ENCODE assay signal across 21 cellular contexts in the genomic region with DNA sequence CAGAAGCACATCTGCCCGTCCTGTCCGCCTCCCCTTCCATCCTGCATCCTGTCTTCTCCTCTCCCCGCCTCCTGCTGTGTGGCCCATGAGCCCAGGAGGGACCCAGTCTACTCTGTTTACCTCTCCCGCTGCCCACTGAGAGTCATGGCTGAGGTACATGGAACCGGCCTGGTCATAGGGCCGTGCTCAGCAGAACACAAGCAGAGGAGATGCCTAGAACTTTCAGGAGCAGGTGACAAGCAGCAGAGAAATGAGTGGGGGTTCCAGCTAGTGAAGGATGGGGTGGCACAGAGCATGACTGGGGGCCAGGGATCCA.
"Had no signal": no experiment of that assay in that cellular context is flagged by ENCODE, and none has a peak within 500 bp of the region (broad histone marks: within the 10 kb centered on the region; RNA-seq: fewer than 3 reads in every experiment).

No MANE protein-coding gene starts in this region.

- H3K27ac ChIP-seq: epithelial cell of prostate, heart left ventricle, lower lobe of right lung, spleen, suprapubic skin had no signal

- H3K9me3 ChIP-seq: body of pancreas, lower lobe of right lung, prostate gland had no signal

- H3K4me1 ChIP-seq: prostate gland had no signal

- H3K9me3 Mint-ChIP-seq: activated CD4-positive, alpha-beta T cell treated with anti-CD3 and anti-CD28 coated beads, Interleukin-2, amount 10 ng/mL, durations not matched to agents 24 days and 14 days; dendritic cell treated with granulocyte-macrophage colony-stimulating factor and Interleukin-4, amounts not matched to agents 40 ng/mL and 50 ng/mL, for 4 days had no signal

- H3K27me3 ChIP-seq: body of pancreas, heart left ventricle, spleen, suprapubic skin had no signal

- H3K36me3 ChIP-seq: heart left ventricle, lower lobe of right lung, prostate gland, spleen, suprapubic skin had no signal

- H3K27ac Mint-ChIP-seq: activated B cell treated with CpG ODN at 0.5 μM for 24 hours; activated CD4-positive, alpha-beta T cell treated with anti-CD3 and anti-CD28 coated beads, Interleukin-2, amount 10 ng/mL, durations not matched to agents 24 days and 14 days; activated naive CD8-positive, alpha-beta T cell; dendritic cell treated with granulocyte-macrophage colony-stimulating factor and Interleukin-4, amounts not matched to agents 40 ng/mL and 50 ng/mL, for 4 days; naive B cell; stimulated activated naive CD8-positive, alpha-beta T cell treated with anti-CD3 and anti-CD28 coated beads, Interleukin-15, Interleukin-2, amounts not matched to agents 100 ng/mL and 50 ng/mL, for 24 hours had no signal

- ATAC-seq: effector memory CD8-positive, alpha-beta T cell had no signal

- H3K27me3 Mint-ChIP-seq: activated CD4-positive, alpha-beta T cell treated with anti-CD3 and anti-CD28 coated beads, Interleukin-2, amount 10 ng/mL, durations not matched to agents 24 days and 14 days; activated naive CD8-positive, alpha-beta T cell; dendritic cell treated with granulocyte-macrophage colony-stimulating factor and Interleukin-4, amounts not matched to agents 40 ng/mL and 50 ng/mL, for 4 days; stimulated activated naive CD8-positive, alpha-beta T cell treated with anti-CD3 and anti-CD28 coated beads, Interleukin-15, Interleukin-2, amounts not matched to agents 100 ng/mL and 50 ng/mL, for 24 hours had no signal

- H3K4me3 ChIP-seq: body of pancreas, heart left ventricle, lower lobe of right lung, prostate gland, spleen, suprapubic skin had no signal

- DNase-seq: activated B cell treated with CpG ODN at 0.5 μM for 24 hours; activated CD4-positive, alpha-beta T cell treated with anti-CD3 and anti-CD28 coated beads, Interleukin-2, amount 10 ng/mL, durations not matched to agents 24 days and 14 days; activated CD8-positive, alpha-beta memory T cell treated with anti-CD3 and anti-CD28 coated beads, Interleukin-2, amount 50 U/mL, for 48 hours; activated gamma-delta T cell treated with Interleukin-2 at 50 U/mL for 16 hours; amniotic stem cell; effector memory CD8-positive, alpha-beta T cell; lower lobe of right lung; naive B cell; occipital lobe; spleen; T-helper 2 cell had no signal

- H3K4me3 Mint-ChIP-seq: activated B cell treated with CpG ODN at 0.5 μM for 24 hours; activated CD4-positive, alpha-beta T cell treated with anti-CD3 and anti-CD28 coated beads, Interleukin-2, amount 10 ng/mL, durations not matched to agents 24 days and 14 days; activated naive CD8-positive, alpha-beta T cell; dendritic cell treated with granulocyte-macrophage colony-stimulating factor and Interleukin-4, amounts not matched to agents 40 ng/mL and 50 ng/mL, for 4 days; effector memory CD8-positive, alpha-beta T cell; stimulated activated naive CD8-positive, alpha-beta T cell treated with anti-CD3 and anti-CD28 coated beads, Interleukin-15, Interleukin-2, amounts not matched to agents 100 ng/mL and 50 ng/mL, for 24 hours had no signal

- FAIRE-seq: frontal cortex, TTC549 had no signal

- H3K4me1 Mint-ChIP-seq: activated CD4-positive, alpha-beta T cell treated with anti-CD3 and anti-CD28 coated beads, Interleukin-2, amount 10 ng/mL, durations not matched to agents 24 days and 14 days had no signal
